Comparison of ENCODE assay signal across 1 cellular context in genomic region chr14:99657645-99658155, GRCh38.
A peak's percentile ranks its signal among the peaks of the same experiment; 100 is the strongest.
TF ChIP-seq lines count a peak whose summit lies in the region.

No MANE protein-coding gene starts in this region.

TF ChIP-seq in HepG2, 621 proteins besides CTCF, POLR2A, EP300 and RAD21:
- 0 out of 2 replicates have a peak, but pooled peaks have one; percentile 73 for TF ChIP-seq IKZF1 (IDR thresholded peaks at IDR 0.05)
- TF ChIP-seq MNT (IDR thresholded peaks at IDR 0.05) = 0 out of 2 replicates have a peak, but pooled peaks have one; percentile 21
- TF ChIP-seq ZNF749 (CRISPR knock-in tag; IDR thresholded peaks at IDR 0.05; ENCODE audit: borderline replicate concordance) = no peak
- TF ChIP-seq FOXK2 (IDR thresholded peaks at IDR 0.05) = 0 out of 2 replicates have a peak, but pooled peaks have one; percentile 9
TF ChIP-seq in HepG2: peak in this region for 3.
